ENCODE assay signal across 8 cellular contexts in genomic region chr16:84484579-84485254, GRCh38. TPM values are rescaled to one million over a fixed set of nuclear protein-coding genes. Genes with fewer than 3 reads are reported as not detected.
DNase-seq lines count a peak whose midpoint lies in the region; ATAC-seq, FAIRE-seq and TF ChIP-seq lines count a peak whose summit lies in the region.

No MANE protein-coding gene starts in this region.

- no peak overlapping the region for H3K4me3 ChIP-seq in hepatocyte
- H3K4me3 ChIP-seq in small intestine (ENCODE audit: low read depth in 1 of 2, low read length in 2 of 2), result no peak overlapping the region

- no peaks in the 10 kb centered on the region for H3K9me3 ChIP-seq in hepatocyte (ENCODE audit: low read depth)
- no peaks in the 10 kb centered on the region for H3K9me3 ChIP-seq in small intestine (ENCODE audit: control insufficient read depth, low read depth)

- peak; percentile 75 for DNase-seq in DMS 273 (lab: John Stamatoyannopoulos, UW; ENCODE audit: unreplicated experiment)
- DNase-seq in DMS 273 treated with DMSO at 0.1 percent for 48 hours (lab: John Stamatoyannopoulos, UW), result no peak
- peak; percentile 45 for DNase-seq in KBM-7
- peak in 55 of 58 donors; percentile 17 to 82 (median 57) for DNase-seq in anterior cingulate cortex (lab: John Stamatoyannopoulos, UW)
- peak; percentile 70 for DNase-seq in hepatocyte (ENCODE audit: low spot score)
- DNase-seq in small intestine, result peak; percentile 72
- no peak for DNase-seq in activated naive CD4-positive, alpha-beta T cell treated with anti-CD3 and anti-CD28 coated beads, Interleukin-2, amount 50 U/mL, for 16 hours

- peak; percentile 90 for TF ChIP-seq CTCF in hepatocyte (IDR thresholded peaks at IDR 0.05; ENCODE audit: poor library complexity)

- in situ Hi-C loops in KBM-7 (cut with MboI; ENCODE audit: low pct_unique_long_range_greater_than_20kb, low sequenced_read_pairs), result loop anchor here (25.0 kb wide), 1 partner anchor 522 kb away; the partner anchor contains the start of genes NECAB2 and OSGIN1

- no peak for FAIRE-seq in small intestine (lab: Jason Lieb, UNC)

- no peaks in the 10 kb centered on the region for H3K79me2 ChIP-seq in hepatocyte

- no peaks in the 10 kb centered on the region for H3K9me2 ChIP-seq in hepatocyte (replicated peaks; ENCODE audit: insufficient read depth)

- 73% methylated on average over 15 of the region's 15 CpGs for WGBS in hepatocyte (ENCODE audit: low lambda C conversion rate, missing lambda C conversion rate)
- 43 to 61% (median 55%) methylated on average over 15 of the region's 15 CpGs for WGBS in small intestine, 3 donors

- no peak overlapping the region for H2AFZ ChIP-seq in hepatocyte

- no peak overlapping the region for H3K27ac ChIP-seq in hepatocyte
- H3K27ac ChIP-seq in small intestine (ENCODE audit: low read depth in 1 of 2, low read length in 1 of 2), result no peak overlapping the region

- H3K4me1 ChIP-seq in hepatocyte (ENCODE audit: insufficient read depth) (no peaks in the 10 kb centered on the region), small intestine (ENCODE audit: control insufficient read depth in 2 of 2, insufficient read depth in 1 of 2, low read depth in 1 of 2, low read length in 1 of 2) (no peaks in the 10 kb centered on the region)

- H3K27me3 ChIP-seq in hepatocyte, result no peaks in the 10 kb centered on the region
- no peaks in the 10 kb centered on the region for H3K27me3 ChIP-seq in small intestine (ENCODE audit: control insufficient read depth in 2 of 2, insufficient read depth in 2 of 2, low read length in 2 of 2)

- no peak overlapping the region for H3K4me2 ChIP-seq in hepatocyte

- H3K36me3 ChIP-seq in hepatocyte (replicated peaks; ENCODE audit: insufficient read depth, low read depth) (no peaks in the 10 kb centered on the region), small intestine (ENCODE audit: control insufficient read depth in 2 of 2, insufficient read depth in 2 of 2, low read length in 2 of 2) (peaks cover 5 to 7% of the 10 kb centered on the region in 2 donors)

- ATAC-seq in HG02938 (IDR thresholded peaks at IDR 0.05; ENCODE audit: unreplicated experiment), result no peak

- H4K20me1 ChIP-seq in hepatocyte (ENCODE audit: insufficient read depth, poor library complexity, severe bottlenecking), result no peaks in the 10 kb centered on the region

RNA-seq across cellular contexts. Expression of gene MEAK7, which starts 19.7 kb away (rescaled TPM):
- total RNA-seq in hepatocyte, result 13.5 and 29.7 TPM in 2 replicates
- 21.6 and 22.6 TPM in 2 replicates for polyA plus RNA-seq in hepatocyte
- 1 to 10 TPM; 7.3 to 7.5 (median 7.4) TPM for polyA plus RNA-seq in small intestine

Comparison
In these comparisons a context has a peak if more than half of its experiments do, and no peak if none do; other contexts are left out.
1. DNase-seq: peak in DMS 273 (single experiment), KBM-7 (single experiment), anterior cingulate cortex (55 of 58), hepatocyte (single experiment) and small intestine (single experiment); none in DMS 273 treated with DMSO at 0.1 percent for 48 hours (single experiment) and activated naive CD4-positive, alpha-beta T cell treated with anti-CD3 and anti-CD28 coated beads, Interleukin-2, amount 50 U/mL, for 16 hours (single experiment).